21 cellular contexts compared by ENCODE assay signal in the genomic region with DNA sequence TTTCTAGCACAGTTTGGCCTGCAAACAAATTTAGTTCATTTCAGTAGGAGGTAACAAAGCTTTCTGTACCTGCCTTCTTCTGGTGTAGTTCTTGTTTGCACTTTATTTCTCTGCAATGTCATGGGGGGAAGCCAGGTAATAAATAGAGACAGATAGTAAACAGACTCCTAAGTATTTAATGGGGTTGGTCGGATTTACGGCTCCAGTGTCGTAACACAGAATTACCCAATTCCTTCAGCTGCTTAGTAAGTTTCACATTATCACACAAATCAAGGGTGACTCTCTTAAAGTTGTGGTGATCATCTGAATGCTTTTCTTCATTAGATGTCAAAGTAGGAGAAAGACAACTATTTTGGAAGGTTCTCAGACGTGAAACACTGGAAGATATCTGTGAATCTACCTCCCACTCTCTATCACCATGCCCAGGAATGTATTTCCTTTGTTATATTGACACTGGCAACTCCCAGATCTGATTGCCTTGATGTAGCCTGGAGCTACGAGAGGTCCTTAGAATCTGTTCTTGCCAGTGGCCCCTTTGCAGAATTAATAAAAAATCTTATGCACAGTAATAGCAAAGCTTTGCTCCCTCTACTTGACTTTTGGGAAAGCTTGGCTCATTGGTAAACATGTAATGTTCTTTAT. TPM values are rescaled to one million over a fixed set of nuclear protein-coding genes. Genes with fewer than 3 reads are reported as not detected.
A peak's percentile ranks its signal among the peaks of the same experiment; 100 is the strongest.
DNase-seq lines count a peak whose midpoint lies in the region; ATAC-seq lines count a peak whose summit lies in the region.
"Had no signal": no experiment of that assay in that cellular context is flagged by ENCODE, and none has a peak within 500 bp of the region (broad histone marks: within the 10 kb centered on the region; RNA-seq: fewer than 3 reads in every experiment).

No MANE protein-coding gene starts in this region.

- 61% methylated on average over 5 of the region's 5 CpGs for WGBS in urinary bladder

- peak overlapping the region; percentile 50 for H3K27ac ChIP-seq in urinary bladder (ENCODE audit: low read depth)
- H3K27ac ChIP-seq: SJSA1, thyroid gland had no signal

- DNase-seq in NCI-H82 (lab: John Stamatoyannopoulos, UW) (peak; percentile 16), NCI-H82 treated with DMSO at 0.1 percent for 48 hours (lab: John Stamatoyannopoulos, UW; ENCODE audit: unreplicated experiment) (no peak), amniotic epithelial cell (ENCODE audit: low read depth) (peak; percentile 86), left kidney (ENCODE audit: low read depth, low spot score) (peak; percentile 66), NCI-H1092 treated with DMSO at 0.1 percent for 48 hours (lab: John Stamatoyannopoulos, UW) (no peak)
- DNase-seq in stimulated activated CD8-positive, alpha-beta memory T cell treated with anti-CD3 and anti-CD28 coated beads, Interleukin-4, amount 100 ng/mL, for 48 hours = no peak
- DNase-seq: 8988T; activated CD8-positive, alpha-beta memory T cell treated with anti-CD3 and anti-CD28 coated beads, Interleukin-2, amount 50 U/mL, for 4 hours; activated gamma-delta T cell; aorta; CD4-positive, CD25-positive, alpha-beta regulatory T cell; DND-41; NCI-H187 treated with DMSO at 0.1 percent for 48 hours; NCI-H524 treated with DMSO at 0.1 percent for 48 hours; T-helper 9 cell; thyroid gland had no signal

- no peak for ATAC-seq in GM21381 (IDR thresholded peaks at IDR 0.05; ENCODE audit: unreplicated experiment)

- no peaks in the 10 kb centered on the region for H3K36me3 ChIP-seq in urinary bladder (ENCODE audit: insufficient read depth)
- H3K36me3 ChIP-seq: SJSA1, thyroid gland had no signal

- no peak overlapping the region for H3K4me3 ChIP-seq in urinary bladder (ENCODE audit: low read depth, low read length)
- H3K4me3 ChIP-seq: SJSA1, thyroid gland had no signal

- H3K4me1 ChIP-seq in urinary bladder (ENCODE audit: insufficient read depth) = no peaks in the 10 kb centered on the region
- H3K4me1 ChIP-seq: SJSA1, thyroid gland had no signal

RNA-seq across cellular contexts. Expression of a gene that starts 25.0 kb away (rescaled TPM):
- total RNA-seq in urinary bladder = 0.95 TPM
- polyA plus RNA-seq in urinary bladder = 0.62 TPM
- total RNA-seq: CD4-positive, CD25-positive, alpha-beta regulatory T cell; M059J; myocyte had no signal
- polyA plus RNA-seq: aorta had no signal

Comparison
In these comparisons a context has a peak if more than half of its experiments do, and no peak if none do; other contexts are left out.
1. DNase-seq: peak in NCI-H82 (single experiment), amniotic epithelial cell (single experiment) and left kidney (single experiment); none in NCI-H82 treated with DMSO at 0.1 percent for 48 hours (single experiment), NCI-H1092 treated with DMSO at 0.1 percent for 48 hours (single experiment) and stimulated activated CD8-positive, alpha-beta memory T cell treated with anti-CD3 and anti-CD28 coated beads, Interleukin-4, amount 100 ng/mL, for 48 hours (single experiment).